10 cellular contexts compared by ENCODE assay signal in the genomic region with DNA sequence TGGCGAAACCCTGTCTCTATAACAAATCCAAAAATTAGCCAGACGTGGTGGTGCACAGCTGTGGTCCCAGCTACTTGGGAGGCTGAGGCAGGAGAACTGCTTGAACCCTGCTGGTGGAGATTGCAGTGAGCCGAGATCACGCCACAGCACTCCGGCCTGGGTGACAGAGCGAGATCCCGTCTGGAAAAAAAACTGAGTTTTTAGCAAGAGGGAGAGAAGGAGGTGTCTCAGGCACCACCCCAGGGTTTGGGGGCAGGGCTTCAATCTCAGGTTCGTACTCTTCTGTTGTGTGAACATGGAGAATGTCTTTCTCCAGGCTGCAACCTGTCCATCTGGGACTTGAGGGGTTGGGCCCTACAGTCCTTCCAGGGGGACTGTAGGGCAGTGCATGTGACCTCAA. TPM values are rescaled to one million over a fixed set of nuclear protein-coding genes. Genes with fewer than 3 reads are reported as not detected.
"Had no signal": no experiment of that assay in that cellular context is flagged by ENCODE, and none has a peak within 500 bp of the region (broad histone marks: within the 10 kb centered on the region; RNA-seq: fewer than 3 reads in every experiment).

No MANE protein-coding gene starts in this region.

- H3K27ac ChIP-seq: ascending aorta, breast epithelium, foreskin keratinocyte, ovary, suprapubic skin had no signal

- H3K9me3 ChIP-seq: ascending aorta, breast epithelium, ovary, suprapubic skin had no signal

- H3K9me3 Mint-ChIP-seq: activated naive CD4-positive, alpha-beta T cell treated with anti-CD3 and anti-CD28 coated beads for 36 hours; activated T-helper 2 cell treated with anti-CD3 and anti-CD28 coated beads, Interferon-gamma antibody, Interleukin-2, Interleukin-4, amounts not matched to agents 10 μg/mL and 5 μg/mL and 100 μg/mL, durations not matched to agents 14 hours and 24 hours and 36 hours had no signal

- H3K4me3 ChIP-seq: ascending aorta, breast epithelium, ovary, suprapubic skin had no signal

- H3K4me1 ChIP-seq: foreskin keratinocyte had no signal

- H3K4me3 Mint-ChIP-seq: activated naive CD4-positive, alpha-beta T cell treated with anti-CD3 and anti-CD28 coated beads for 36 hours had no signal

- H3K27ac Mint-ChIP-seq: activated naive CD4-positive, alpha-beta T cell treated with anti-CD3 and anti-CD28 coated beads for 36 hours; activated T-helper 2 cell treated with anti-CD3 and anti-CD28 coated beads, Interferon-gamma antibody, Interleukin-2, Interleukin-4, amounts not matched to agents 10 μg/mL and 5 μg/mL and 100 μg/mL, durations not matched to agents 14 hours and 24 hours and 36 hours; nephron progenitor cell had no signal

- H3K27me3 ChIP-seq: ovary had no signal

- H3K36me3 ChIP-seq: ascending aorta, breast epithelium, ovary, suprapubic skin had no signal

RNA-seq across cellular contexts. Expression of a gene that starts 2.7 kb away (rescaled TPM):
- total RNA-seq: activated naive CD4-positive, alpha-beta T cell treated with anti-CD3 and anti-CD28 coated beads for 36 hours; activated T-helper 2 cell treated with anti-CD3 and anti-CD28 coated beads, Interferon-gamma antibody, Interleukin-2, Interleukin-4, amounts not matched to agents 10 μg/mL and 5 μg/mL and 100 μg/mL, durations not matched to agents 14 hours and 24 hours and 36 hours; ascending aorta; foreskin keratinocyte; liver; ovary; skeletal muscle tissue had no signal
- polyA plus RNA-seq: foreskin keratinocyte, liver had no signal

RNA-seq across cellular contexts. Expression of a gene that starts 22.9 kb away (rescaled TPM):
- total RNA-seq: activated naive CD4-positive, alpha-beta T cell treated with anti-CD3 and anti-CD28 coated beads for 36 hours; activated T-helper 2 cell treated with anti-CD3 and anti-CD28 coated beads, Interferon-gamma antibody, Interleukin-2, Interleukin-4, amounts not matched to agents 10 μg/mL and 5 μg/mL and 100 μg/mL, durations not matched to agents 14 hours and 24 hours and 36 hours; ascending aorta; breast epithelium; liver had no signal
- polyA plus RNA-seq: liver had no signal

RNA-seq across cellular contexts. Expression of a gene that starts 52.7 kb away (rescaled TPM):
- total RNA-seq: ascending aorta had no signal
